ENCODE assay signal across 16 cellular contexts in the genomic region with DNA sequence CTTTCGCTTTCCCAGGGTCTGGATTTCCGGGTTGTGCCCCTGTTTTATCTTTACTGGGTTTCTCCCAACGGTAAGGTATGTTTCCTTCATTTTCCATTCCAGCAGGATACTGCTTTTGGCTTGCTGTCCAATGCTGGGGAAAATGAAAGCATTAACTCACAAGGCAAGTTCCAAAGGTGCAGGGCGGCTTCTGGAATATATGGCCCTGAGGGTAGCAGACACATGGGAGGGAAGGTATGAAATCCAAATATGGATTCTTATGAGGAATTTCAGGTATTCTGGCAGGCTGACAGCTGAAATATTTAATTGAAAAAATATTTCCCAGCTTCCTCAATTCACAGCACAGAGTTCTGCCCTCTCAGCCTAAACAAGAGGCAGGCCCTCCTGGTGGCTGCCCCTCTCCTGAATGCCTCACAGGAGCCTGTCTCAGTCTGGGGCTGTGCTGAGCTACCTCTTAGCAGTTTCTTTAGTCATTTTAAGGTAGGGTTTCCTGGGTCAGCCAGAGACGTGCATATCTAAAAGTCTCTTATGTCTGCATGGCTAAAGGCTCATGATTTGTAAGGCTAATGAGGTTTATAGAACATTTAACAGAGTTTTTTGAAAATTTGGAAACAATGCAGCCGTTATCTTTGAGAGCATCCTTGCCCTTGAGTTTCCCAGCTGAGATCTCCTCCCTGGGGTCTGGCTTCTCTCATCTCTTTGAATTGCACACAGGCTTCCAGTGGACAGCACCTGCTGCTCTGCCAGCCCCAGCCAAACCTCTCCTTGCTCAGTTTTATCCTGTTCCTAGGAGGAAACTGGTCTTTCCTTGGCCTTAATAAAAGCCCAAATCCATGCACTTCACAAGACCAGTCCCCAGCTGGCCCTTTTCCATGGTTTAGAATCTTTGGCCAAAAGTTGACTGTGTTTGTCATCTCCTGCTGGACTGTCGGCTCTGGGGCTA.
"Had no signal": no experiment of that assay in that cellular context is flagged by ENCODE, and none has a peak within 500 bp of the region (broad histone marks: within the 10 kb centered on the region; RNA-seq: fewer than 3 reads in every experiment).

No MANE protein-coding gene starts in this region.

- H3K27me3 ChIP-seq: brain microvascular endothelial cell, testis had no signal

- DNase-seq: activated CD4-positive, alpha-beta T cell treated with anti-CD3 and anti-CD28 coated beads for 1 hour; activated CD4-positive, alpha-beta T cell treated with anti-CD3 and anti-CD28 coated beads, Interleukin-2, amount 50 U/mL, for 48 hours; activated effector memory CD4-positive, alpha-beta T cell treated with anti-CD3 and anti-CD28 coated beads, Interleukin-2, amount 50 U/mL, for 16 hours; activated T-cell treated with anti-CD3 and anti-CD28 coated beads, Interleukin-2, amount 50 U/mL, for 4 hours; brain microvascular endothelial cell; cerebellar nuclear complex; dorsolateral prefrontal cortex; foreskin melanocyte; left ventricle myocardium superior; stimulated activated CD4-positive, alpha-beta T cell treated with anti-CD3 and anti-CD28 coated beads, Interleukin-2, amount 100 ng/mL, for 24 hours; stimulated activated naive CD4-positive, alpha-beta T cell treated with Interleukin-2 at 50 U/mL for 16 hours; T-helper 2 cell; testis had no signal

- H3K36me3 Mint-ChIP-seq: activated naive CD8-positive, alpha-beta T cell had no signal

- H3K9me3 Mint-ChIP-seq: activated T-cell treated with anti-CD3 and anti-CD28 coated beads, Interleukin-2, amount 50 U/mL, for 4 hours had no signal

- H3K27ac Mint-ChIP-seq: activated naive CD8-positive, alpha-beta T cell had no signal

- H3K27ac ChIP-seq: brain microvascular endothelial cell, prostate gland, testis had no signal

- H3K4me3 Mint-ChIP-seq: activated naive CD8-positive, alpha-beta T cell; activated T-cell treated with anti-CD3 and anti-CD28 coated beads, Interleukin-2, amount 50 U/mL, for 4 hours had no signal

- H3K9me3 ChIP-seq: prostate gland, testis had no signal

- H3K4me3 ChIP-seq: dorsolateral prefrontal cortex, prostate gland, testis had no signal

- H3K36me3 ChIP-seq: brain microvascular endothelial cell, prostate gland had no signal

- ATAC-seq: activated T-cell treated with anti-CD3 and anti-CD28 coated beads, Interleukin-2, amount 50 U/mL, for 4 hours; left ventricle myocardium superior; sciatic nerve had no signal

- H3K4me1 ChIP-seq: prostate gland, testis had no signal
